ENCODE assay signal across 16 cellular contexts in the genomic region with DNA sequence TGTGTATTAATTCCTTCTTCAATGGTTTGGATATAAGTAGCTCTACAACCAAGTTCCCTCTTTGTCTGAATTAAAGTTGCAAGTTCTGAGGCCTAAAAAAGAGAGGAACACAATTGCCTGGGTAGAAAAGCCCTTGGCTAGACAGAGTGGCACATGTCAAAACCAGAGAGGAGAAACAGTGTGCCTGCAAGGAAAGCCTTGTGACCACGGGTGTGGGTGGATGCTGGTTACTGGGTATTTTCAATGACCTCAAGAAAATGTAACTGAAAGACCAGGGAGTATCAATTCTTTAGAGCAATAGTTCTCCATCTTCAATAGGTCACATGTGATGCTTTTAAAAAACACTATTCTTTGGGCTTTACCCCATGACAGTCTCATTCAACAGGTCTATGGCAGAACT.
DNase-seq lines count a peak whose midpoint lies in the region; ATAC-seq, FAIRE-seq and TF ChIP-seq lines count a peak whose summit lies in the region.
"Had no signal": no experiment of that assay in that cellular context is flagged by ENCODE, and none has a peak within 500 bp of the region (broad histone marks: within the 10 kb centered on the region; RNA-seq: fewer than 3 reads in every experiment).

No MANE protein-coding gene starts in this region.

- SMC1A ChIA-PET in GM12878 (lab: Charles Lee; ENCODE audit: uncharacterized antibody, unreplicated experiment) = no interaction called here

- no peak for TF ChIP-seq EP300 in GM12878 (IDR thresholded peaks at IDR 0.05; ENCODE audit: borderline replicate concordance in 1 of 2, control insufficient read depth in 1 of 2, low read depth in 2 of 2, low read length in 2 of 2)

- no peak overlapping the region for H3K4me3 ChIP-seq in GM12878
- H3K4me3 ChIP-seq: right atrium auricular region, uterus had no signal

- no peaks in the 10 kb centered on the region for H3K9me3 ChIP-seq in GM12878 (replicated peaks; ENCODE audit: control insufficient read depth, insufficient read depth, low read length)
- H3K9me3 ChIP-seq: right atrium auricular region, uterus had no signal

- H4K20me1 ChIP-seq in GM12878 (ENCODE audit: control insufficient read depth, insufficient read depth) = no peaks in the 10 kb centered on the region

- TF ChIP-seq RAD21 in GM12878 (IDR thresholded peaks at IDR 0.05; ENCODE audit: insufficient read depth, low read depth, low read length) = no peak

- no peak overlapping the region for H3K9ac ChIP-seq in GM12878 (ENCODE audit: control insufficient read depth, insufficient read depth, low read length)

- BruUV-seq in GM12878 (replicated peaks; lab: Mats Ljungman, UMichigan) = no TSS peak

- no peak overlapping the region for H3K27ac ChIP-seq in GM12878 (ENCODE audit: control insufficient read depth, insufficient read depth)
- H3K27ac ChIP-seq: right atrium auricular region, uterus had no signal

- WGBS in GM12878 (ENCODE audit: insufficient coverage, insufficient replicate concordance, low lambda C conversion rate, missing lambda C conversion rate) = 7% methylated on average over 1 of the region's 1 CpG

- no peak for FAIRE-seq in GM12878 (lab: Jason Lieb, UNC)

- no peak overlapping the region for H2AFZ ChIP-seq in GM12878 (ENCODE audit: control insufficient read depth, low read depth, low read length)

- POLR2A ChIA-PET in GM12878 (lab: Charles Lee) = no interaction called here
- POLR2A ChIA-PET in HEK293T (lab: Yijun Ruan, JAX) = no interaction called here

- in situ Hi-C loops in GM12878 (cut with MboI) = no loop called here

- no peaks in the 10 kb centered on the region for H3K27me3 ChIP-seq in GM12878 (replicated peaks in 1 of 2; ENCODE audit: control insufficient read depth in 2 of 2, insufficient read depth in 2 of 2, low read length in 1 of 2)
- H3K27me3 ChIP-seq: right atrium auricular region, uterus had no signal

- no peak for TF ChIP-seq CTCF in GM12878 (IDR thresholded peaks at IDR 0.05 in 2 of 3, conservative IDR thresholded peaks at IDR 0.05 in 1 of 3; ENCODE audit: control insufficient read depth in 2 of 3, extremely low read depth in 1 of 3, insufficient read depth in 1 of 3, low read depth in 3 of 3, low read length in 3 of 3)

- ATAC-seq in HG02884 (IDR thresholded peaks at IDR 0.05; ENCODE audit: unreplicated experiment) (peak; percentile 48), GM12878 (peak; percentile 71), HG02938 (IDR thresholded peaks at IDR 0.05; ENCODE audit: unreplicated experiment) (no peak)
- ATAC-seq: activated CD8-positive, alpha-beta memory T cell treated with anti-CD3 and anti-CD28 coated beads, Interleukin-2, amount 10 ng/mL, durations not matched to agents 7 days and 5 days had no signal

- DNase-seq in stimulated activated CD4-positive, alpha-beta T cell treated with anti-CD3 and anti-CD28 coated beads, Interleukin-15, amount 100 ng/mL, for 48 hours (ENCODE audit: low read depth in 2 of 2) = peak; percentile 20 to 23
- no peak for DNase-seq in stimulated activated CD4-positive, alpha-beta T cell treated with anti-CD3 and anti-CD28 coated beads, Interleukin-4, amount 100 ng/mL, for 24 hours
- no peak for DNase-seq in GM12878 (ENCODE audit: low read depth, low spot score)
- DNase-seq in HEK293T (ENCODE audit: extremely low spot score) = no peak
- no peak for DNase-seq in DMS53 (lab: John Stamatoyannopoulos, UW)
- DNase-seq in NCI-H1436 treated with DMSO at 0.1 percent for 48 hours (lab: John Stamatoyannopoulos, UW) = no peak
- DNase-seq: activated CD8-positive, alpha-beta memory T cell treated with anti-CD3 and anti-CD28 coated beads, Interleukin-2, amount 10 ng/mL, durations not matched to agents 7 days and 5 days; H7; immature natural killer cell; NCI-H187; NCI-H446 treated with DMSO at 0.1 percent for 48 hours; stimulated activated naive CD4-positive, alpha-beta T cell treated with Interleukin-2 at 50 U/mL for 16 hours had no signal

- no peaks in the 10 kb centered on the region for H3K36me3 ChIP-seq in GM12878 (ENCODE audit: control insufficient read depth in 2 of 2, insufficient read depth in 2 of 2, low read length in 1 of 2)
- H3K36me3 ChIP-seq: uterus had no signal

- CTCF ChIA-PET in GM12878 (lab: Yijun Ruan, JAX) = interaction anchor here (1.3 to 3.1 kb wide), 3 partner anchors 10 to 105 kb away, joined by 3 to 20 read pairs (median 4); no protein-coding TSS in a partner anchor
- CTCF ChIA-PET in HEK293T (lab: Yijun Ruan, JAX) = no interaction called here

- RAD21 ChIA-PET in GM12878 (lab: Charles Lee; ENCODE audit: unreplicated experiment) = interaction anchor here (1.9 kb wide), 1 partner anchor 10 kb away, joined by 5 read pairs; no protein-coding TSS in a partner anchor

- TF ChIP-seq POLR2A in GM12878 (IDR thresholded peaks at IDR 0.05; ENCODE audit: low read depth, low read length) = no peak

- no peak overlapping the region for H3K4me2 ChIP-seq in GM12878 (ENCODE audit: control insufficient read depth, insufficient read depth)

- intact Hi-C loops in GM12878 (cut with micrococcal nuclease; ENCODE audit: unreplicated experiment) = no loop called here

- H3K4me1 ChIP-seq in GM12878 (ENCODE audit: control insufficient read depth, insufficient read depth, low read length) = no peaks in the 10 kb centered on the region
- H3K4me1 ChIP-seq: uterus had no signal

- H3K79me2 ChIP-seq in GM12878 (ENCODE audit: control insufficient read depth, insufficient read depth, low read length) = no peaks in the 10 kb centered on the region

TF ChIP-seq in GM12878, 131 proteins besides CTCF, POLR2A, EP300 and RAD21:
- TF ChIP-seq KLF5 (IDR thresholded peaks at IDR 0.05; ENCODE audit: partially characterized antibody) (no peak), BHLHE40 (IDR thresholded peaks at IDR 0.05; ENCODE audit: borderline replicate concordance in 1 of 2, low read depth in 2 of 2, low read length in 1 of 2) (peak in 1 of 2 experiments; percentile 11; a peak in 1 of 4 replicates), CHD2 (IDR thresholded peaks at IDR 0.05; ENCODE audit: borderline replicate concordance, low read depth, low read length) (no peak)
- TF ChIP-seq, protein P1, sequence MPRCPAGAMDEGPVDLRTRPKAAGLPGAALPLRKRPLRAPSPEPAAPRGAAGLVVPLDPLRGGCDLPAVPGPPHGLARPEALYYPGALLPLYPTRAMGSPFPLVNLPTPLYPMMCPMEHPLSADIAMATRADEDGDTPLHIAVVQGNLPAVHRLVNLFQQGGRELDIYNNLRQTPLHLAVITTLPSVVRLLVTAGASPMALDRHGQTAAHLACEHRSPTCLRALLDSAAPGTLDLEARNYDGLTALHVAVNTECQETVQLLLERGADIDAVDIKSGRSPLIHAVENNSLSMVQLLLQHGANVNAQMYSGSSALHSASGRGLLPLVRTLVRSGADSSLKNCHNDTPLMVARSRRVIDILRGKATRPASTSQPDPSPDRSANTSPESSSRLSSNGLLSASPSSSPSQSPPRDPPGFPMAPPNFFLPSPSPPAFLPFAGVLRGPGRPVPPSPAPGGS (IDR thresholded peaks at IDR 0.05; ENCODE audit: borderline replicate concordance, insufficient read depth, low read depth, low read length, poor library complexity, severe bottlenecking) = no peak

TF ChIP-seq in HEK293T, 16 proteins besides CTCF, POLR2A, EP300 and RAD21:
- TF ChIP-seq ELF4 (IDR thresholded peaks at IDR 0.05) (no peak), FOXK2 (IDR thresholded peaks at IDR 0.05) (no peak), L3MBTL2 (conservative IDR thresholded peaks at IDR 0.05) (no peak), SUZ12 (IDR thresholded peaks at IDR 0.05) (no peak), CTBP1 (IDR thresholded peaks at IDR 0.05; ENCODE audit: borderline replicate concordance) (no peak), HDGF (IDR thresholded peaks at IDR 0.05; ENCODE audit: borderline replicate concordance) (no peak), TARDBP (IDR thresholded peaks at IDR 0.05) (no peak), LEF1 (IDR thresholded peaks at IDR 0.05; ENCODE audit: borderline replicate concordance) (no peak), ARNT (IDR thresholded peaks at IDR 0.05) (no peak), ZNF384 (IDR thresholded peaks at IDR 0.05) (no peak), SP1 (IDR thresholded peaks at IDR 0.05) (no peak), BHLHE40 (IDR thresholded peaks at IDR 0.05; ENCODE audit: borderline replicate concordance) (no peak), NFRKB (IDR thresholded peaks at IDR 0.05) (no peak)
- TF ChIP-seq, protein P2, sequence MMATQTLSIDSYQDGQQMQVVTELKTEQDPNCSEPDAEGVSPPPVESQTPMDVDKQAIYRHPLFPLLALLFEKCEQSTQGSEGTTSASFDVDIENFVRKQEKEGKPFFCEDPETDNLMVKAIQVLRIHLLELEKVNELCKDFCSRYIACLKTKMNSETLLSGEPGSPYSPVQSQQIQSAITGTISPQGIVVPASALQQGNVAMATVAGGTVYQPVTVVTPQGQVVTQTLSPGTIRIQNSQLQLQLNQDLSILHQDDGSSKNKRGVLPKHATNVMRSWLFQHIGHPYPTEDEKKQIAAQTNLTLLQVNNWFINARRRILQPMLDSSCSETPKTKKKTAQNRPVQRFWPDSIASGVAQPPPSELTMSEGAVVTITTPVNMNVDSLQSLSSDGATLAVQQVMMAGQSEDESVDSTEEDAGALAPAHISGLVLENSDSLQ (IDR thresholded peaks at IDR 0.05) = no peak

Comparison
In these comparisons a context has a peak if more than half of its experiments do, and no peak if none do; other contexts are left out.
1. DNase-seq: peak in stimulated activated CD4-positive, alpha-beta T cell treated with anti-CD3 and anti-CD28 coated beads, Interleukin-15, amount 100 ng/mL, for 48 hours (2 of 2); none in stimulated activated CD4-positive, alpha-beta T cell treated with anti-CD3 and anti-CD28 coated beads, Interleukin-4, amount 100 ng/mL, for 24 hours (single experiment), GM12878 (single experiment), HEK293T (single experiment), DMS53 (single experiment) and NCI-H1436 treated with DMSO at 0.1 percent for 48 hours (single experiment).